Comparison of ENCODE assay signal across 10 cellular contexts in the genomic region with DNA sequence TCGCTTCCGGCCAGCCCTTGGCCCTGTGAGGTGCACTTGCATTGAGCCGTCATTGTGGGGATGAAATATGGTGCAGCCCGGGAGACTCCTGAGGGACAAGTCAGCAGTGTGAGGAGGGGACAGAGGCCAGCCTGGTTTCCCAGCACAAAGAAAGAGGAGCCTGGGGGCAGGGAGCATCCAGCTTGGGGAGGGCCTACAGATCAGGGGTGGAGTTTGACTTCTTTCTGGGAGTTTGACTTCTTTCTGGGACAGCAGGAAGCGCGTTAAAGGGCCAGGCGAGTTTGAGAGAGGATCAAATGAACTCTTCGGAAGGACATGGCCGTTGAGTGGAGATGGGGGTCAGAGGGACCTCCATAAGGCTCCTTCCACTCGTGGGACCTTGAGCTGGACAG.
DNase-seq lines count a peak whose midpoint lies in the region; ATAC-seq and TF ChIP-seq lines count a peak whose summit lies in the region.
"Had no signal": no experiment of that assay in that cellular context is flagged by ENCODE, and none has a peak within 500 bp of the region (broad histone marks: within the 10 kb centered on the region; RNA-seq: fewer than 3 reads in every experiment).

No MANE protein-coding gene starts in this region.

- ATAC-seq in left lobe of liver (peak; percentile 69), gastrocnemius medialis (peak; percentile 76 to 81), GM18909 (IDR thresholded peaks at IDR 0.05; ENCODE audit: poor library complexity, unreplicated experiment) (no peak), HG03571 (IDR thresholded peaks at IDR 0.05; ENCODE audit: unreplicated experiment) (no peak)
- ATAC-seq: naive thymus-derived CD4-positive, alpha-beta T cell had no signal

- DNase-seq in left lobe of liver (ENCODE audit: low spot score) (peak; percentile 56), gastrocnemius medialis (peak in 1 of 2 donors; percentile 33), posterior cingulate gyrus (no peak)
- no peak for DNase-seq in activated CD8-positive, alpha-beta memory T cell treated with anti-CD3 and anti-CD28 coated beads, Interleukin-2, amount 50 U/mL, for 4 hours
- DNase-seq: naive thymus-derived CD4-positive, alpha-beta T cell; NCI-H1092 had no signal

- H3K27ac ChIP-seq in HUES64 (ENCODE audit: low read depth, low read length), result 0 out of 2 replicates have a peak overlapping the region, but pooled peaks have one; percentile 41
- peak overlapping the region; percentile 66 for H3K27ac ChIP-seq in duodenal mucosa (ENCODE audit: low read depth, low read length)
- peak overlapping the region; percentile 59 to 81 (median 72) for H3K27ac ChIP-seq in gastrocnemius medialis

- intact Hi-C loops in gastrocnemius medialis (cut with DNase I; ENCODE audit: low total_unique reads) (no loop called here), posterior cingulate gyrus (cut with DNase I) (no loop called here)

- H3K9ac ChIP-seq in HUES64 (ENCODE audit: low read depth, low read length), result peak overlapping the region; percentile 12; the same call in 1 of the 2 replicates
- no peak overlapping the region for H3K9ac ChIP-seq in duodenal mucosa (ENCODE audit: low read depth in 1 of 2, low read length in 2 of 2)

- H3K9me3 ChIP-seq in HUES64 (ENCODE audit: insufficient read depth, low read depth, low read length) (no peaks in the 10 kb centered on the region), duodenal mucosa (ENCODE audit: control insufficient read depth in 1 of 2, low read length in 2 of 2) (no peaks in the 10 kb centered on the region), gastrocnemius medialis (no peaks in the 10 kb centered on the region)

- no peak for TF ChIP-seq POLR2A in gastrocnemius medialis (IDR thresholded peaks at IDR 0.05)

- H3K4me3 ChIP-seq in HUES64 (ENCODE audit: low read length) (no peak overlapping the region), duodenal mucosa (ENCODE audit: low read depth in 1 of 2, low read length in 2 of 2) (peak overlapping the region in 1 of 2 donors; percentile 3), gastrocnemius medialis (peak overlapping the region in 1 of 4 donors; percentile 7)

- no peak for TF ChIP-seq CTCF in gastrocnemius medialis (IDR thresholded peaks at IDR 0.05 in 4 of 5, conservative IDR thresholded peaks at IDR 0.05 in 1 of 5)

- in situ Hi-C loops in gastrocnemius medialis (cut with MboI; ENCODE audit: low sequenced_read_pairs in 4 of 4), result loop anchor here in 1 of 4 donors (25.0 kb wide), 1 partner anchor 109 kb away; no protein-coding TSS in a partner anchor

- no peaks in the 10 kb centered on the region for H3K36me3 ChIP-seq in HUES64 (ENCODE audit: insufficient read depth, low read length)
- H3K36me3 ChIP-seq in duodenal mucosa (ENCODE audit: control insufficient read depth in 1 of 2, insufficient read depth in 2 of 2, low read length in 2 of 2), result no peaks in the 10 kb centered on the region
- no peaks in the 10 kb centered on the region for H3K36me3 ChIP-seq in gastrocnemius medialis

- WGBS in HUES64, result 72% methylated on average over 10 of the region's 10 CpGs

- H3K4me1 ChIP-seq in HUES64 (ENCODE audit: insufficient read depth, low read length), result peaks cover 19% of the 10 kb centered on the region; the same call in 1 of the 2 replicates
- H3K4me1 ChIP-seq in duodenal mucosa (ENCODE audit: control insufficient read depth in 1 of 2, insufficient read depth in 2 of 2, low read length in 2 of 2), result no peaks in the 10 kb centered on the region
- peaks cover 0 to 7% of the 10 kb centered on the region in 2 donors for H3K4me1 ChIP-seq in gastrocnemius medialis

- H3K27me3 ChIP-seq in HUES64 (ENCODE audit: insufficient read depth, low read length) (no peaks in the 10 kb centered on the region), duodenal mucosa (ENCODE audit: control insufficient read depth in 1 of 2, insufficient read depth in 2 of 2, low read length in 2 of 2) (no peaks in the 10 kb centered on the region), gastrocnemius medialis (no peaks in the 10 kb centered on the region)

Comparison
In these comparisons a context has a peak if more than half of its experiments do, and no peak if none do; other contexts are left out.
1. ATAC-seq: peak in left lobe of liver (single experiment) and gastrocnemius medialis (2 of 2); none in GM18909 (single experiment) and HG03571 (single experiment).
2. Peak in every context shown above with its lines, with median percentiles within 50 percentile points of each other: H3K27ac ChIP-seq.